Comparison of ENCODE assay signal across 21 cellular contexts in genomic region chr20:46930940-46931339, GRCh38. TPM values are rescaled to one million over a fixed set of nuclear protein-coding genes. Genes with fewer than 3 reads are reported as not detected.
DNase-seq lines count a peak whose midpoint lies in the region; ATAC-seq and TF ChIP-seq lines count a peak whose summit lies in the region.
"Had no signal": no experiment of that assay in that cellular context is flagged by ENCODE, and none has a peak within 500 bp of the region (broad histone marks: within the 10 kb centered on the region; RNA-seq: fewer than 3 reads in every experiment).

No MANE protein-coding gene starts in this region.

- no peak for TF ChIP-seq POLR2A in esophagus squamous epithelium (IDR thresholded peaks at IDR 0.05)

- intact Hi-C loops in esophagus squamous epithelium (cut with DNase I): no loop called here
- intact Hi-C loops in ascending aorta (cut with DNase I): no loop called here

- H3K27ac ChIP-seq in GM23248 (no peak overlapping the region), esophagus squamous epithelium (peak overlapping the region in 3 of 4 donors; percentile 45 to 65 (median 54)), subcutaneous abdominal adipose tissue (ENCODE audit: low read depth, low read length) (peak overlapping the region; percentile 67), ascending aorta (peak overlapping the region in 1 of 2 donors; percentile 63), MM.1S (ENCODE audit: low read length) (no peak overlapping the region)
- H3K27ac ChIP-seq: C4-2B had no signal

- H3K4me3 ChIP-seq in GM23248: no peak overlapping the region
- H3K4me3 ChIP-seq in esophagus squamous epithelium: no peak overlapping the region
- H3K4me3 ChIP-seq in subcutaneous abdominal adipose tissue (ENCODE audit: low read depth in 1 of 5, low read length in 5 of 5): no peak overlapping the region
- no peak overlapping the region for H3K4me3 ChIP-seq in ascending aorta
- no peak overlapping the region for H3K4me3 ChIP-seq in MM.1S (ENCODE audit: low read length)

- H3K9ac ChIP-seq in GM23248 (no peak overlapping the region), subcutaneous abdominal adipose tissue (ENCODE audit: low read length in 5 of 5) (no peak overlapping the region), MM.1S (ENCODE audit: low read length) (no peak overlapping the region)

- H3K9me2 ChIP-seq in GM23248 (ENCODE audit: insufficient read depth) (no peaks in the 10 kb centered on the region), MM.1S (replicated peaks; ENCODE audit: insufficient read depth, low read length) (no peaks in the 10 kb centered on the region)

- WGBS in GM23248 (ENCODE audit: low coverage in 1 of 2, low lambda C conversion rate in 2 of 2, missing lambda C conversion rate in 2 of 2), 2 experiments: 14 to 19% methylated on average over 4 of the region's 4 CpGs
- 33 to 34% methylated on average over 4 of the region's 4 CpGs for WGBS in esophagus squamous epithelium, 2 donors

- H3K4me1 ChIP-seq in GM23248 (ENCODE audit: insufficient read depth) (peaks cover 9% of the 10 kb centered on the region), esophagus squamous epithelium (peaks cover 0 to 47% (median 8%) of the 10 kb centered on the region in 3 donors), subcutaneous abdominal adipose tissue (ENCODE audit: control insufficient read depth in 5 of 5, insufficient read depth in 5 of 5, low read length in 5 of 5) (peaks cover 0 to 47% (median 44%) of the 10 kb centered on the region in 5 donors), ascending aorta (peaks cover 0 to 5% of the 10 kb centered on the region in 2 donors), MM.1S (ENCODE audit: low read length) (no peaks in the 10 kb centered on the region)

- DNase-seq in GM23248: peak; percentile 10
- DNase-seq in NCI-H69 (lab: John Stamatoyannopoulos, UW): peak; percentile 24
- no peak for DNase-seq in esophagus squamous epithelium (lab: John Stamatoyannopoulos, UW)
- no peak for DNase-seq in ascending aorta (ENCODE audit: low spot score in 2 of 2)
- DNase-seq in MM.1S: no peak
- no peak for DNase-seq in cerebellar cortex (ENCODE audit: low spot score)
- DNase-seq: Calu3; CD8-positive, alpha-beta memory T cell; DMS53; GDM1; KBM-7; NCI-H1105; NCI-H2081; NCI-H2171; NCI-H345; SIG-M5 had no signal

- H3K4me2 ChIP-seq in GM23248 (ENCODE audit: unreplicated experiment) (no peak overlapping the region), MM.1S (ENCODE audit: low read depth, low read length) (no peak overlapping the region)

- ATAC-seq in GM18517 (IDR thresholded peaks at IDR 0.05; ENCODE audit: unreplicated experiment): no peak
- ATAC-seq: HepG2, Panc1 had no signal

- in situ Hi-C loops in GM23248 (cut with MboI): no loop called here

- H3F3A ChIP-seq in GM23248 (ENCODE audit: insufficient read depth) (0 out of 2 replicates have a peak, but pooled peaks cover 4% of the 10 kb centered on the region), MM.1S (ENCODE audit: insufficient read depth, low read length) (no peaks in the 10 kb centered on the region)

- H4K20me1 ChIP-seq in GM23248 (ENCODE audit: insufficient read depth) (no peaks in the 10 kb centered on the region), MM.1S (ENCODE audit: insufficient read depth, low read length) (no peaks in the 10 kb centered on the region)

- H3K36me3 ChIP-seq in GM23248 (ENCODE audit: low read depth) (no peaks in the 10 kb centered on the region), esophagus squamous epithelium (no peaks in the 10 kb centered on the region), subcutaneous abdominal adipose tissue (ENCODE audit: control insufficient read depth in 5 of 5, insufficient read depth in 5 of 5, low read length in 5 of 5) (no peaks in the 10 kb centered on the region), ascending aorta (no peaks in the 10 kb centered on the region), MM.1S (replicated peaks; ENCODE audit: insufficient read depth, low read length) (no peaks in the 10 kb centered on the region)

- H3K79me2 ChIP-seq in GM23248 (ENCODE audit: insufficient read depth) (no peaks in the 10 kb centered on the region), MM.1S (ENCODE audit: low read length) (no peaks in the 10 kb centered on the region)

- H2AFZ ChIP-seq in GM23248 (no peak overlapping the region), MM.1S (ENCODE audit: low read length) (no peak overlapping the region)

- H3K27me3 ChIP-seq in GM23248 (replicated peaks; ENCODE audit: insufficient read depth): no peaks in the 10 kb centered on the region
- no peaks in the 10 kb centered on the region for H3K27me3 ChIP-seq in esophagus squamous epithelium
- no peaks in the 10 kb centered on the region for H3K27me3 ChIP-seq in subcutaneous abdominal adipose tissue (ENCODE audit: control insufficient read depth in 5 of 5, insufficient read depth in 4 of 5, low read length in 5 of 5)
- peaks cover 4% of the 10 kb centered on the region for H3K27me3 ChIP-seq in ascending aorta
- no peaks in the 10 kb centered on the region for H3K27me3 ChIP-seq in MM.1S (replicated peaks; ENCODE audit: insufficient read depth, low read length)

- H3K9me3 ChIP-seq in GM23248 (ENCODE audit: low read depth) (no peaks in the 10 kb centered on the region), esophagus squamous epithelium (no peaks in the 10 kb centered on the region), subcutaneous abdominal adipose tissue (ENCODE audit: control insufficient read depth in 5 of 5, low read length in 5 of 5) (peaks cover 0 to 3% (median 0%) of the 10 kb centered on the region in 5 donors), ascending aorta (no peaks in the 10 kb centered on the region), MM.1S (replicated peaks; ENCODE audit: insufficient read depth, low read length) (no peaks in the 10 kb centered on the region)

- TF ChIP-seq CTCF in esophagus squamous epithelium (IDR thresholded peaks at IDR 0.05): no peak
- TF ChIP-seq CTCF in ascending aorta (IDR thresholded peaks at IDR 0.05): no peak
- no peak for TF ChIP-seq CTCF in MM.1S (IDR thresholded peaks at IDR 0.05; ENCODE audit: low read length)

RNA-seq across cellular contexts. Expression of gene EYA2, which starts 36.3 kb away (rescaled TPM):
- total RNA-seq in GM23248 (2014; rRNA removed; shearing (Covaris generic)): 0.38 TPM in 1 of 2 replicates, not detected in the other
- polyA plus RNA-seq in GM23248 (2016; fragmentation: Nextera tagmentation; extraction: Ambion mirVana): 0.14 and 0.18 TPM in 2 replicates
- total RNA-seq in esophagus squamous epithelium: 10 to 100 TPM in 3 of 4 donors, 1 to 10 TPM in 1; 9.7 to 22.1 (median 14.3) TPM
- 15.4 TPM for total RNA-seq in ascending aorta
- total RNA-seq: CD8-positive, alpha-beta memory T cell; HepG2 had no signal
- polyA plus RNA-seq: CD8-positive, alpha-beta memory T cell; HepG2 had no signal

Comparison
In these comparisons a context has a peak if more than half of its experiments do, and no peak if none do; other contexts are left out.
1. DNase-seq: peak in GM23248 (single experiment) and NCI-H69 (single experiment); none in esophagus squamous epithelium (single experiment), ascending aorta (0 of 2), MM.1S (single experiment) and cerebellar cortex (single experiment).
2. H3K27ac ChIP-seq: peak in esophagus squamous epithelium (3 of 4) and subcutaneous abdominal adipose tissue (single experiment); none in GM23248 (single experiment) and MM.1S (single experiment).